ENCODE assay signal across 34 cellular contexts in genomic region chr4:10478621-10479020, GRCh38.
"Had no signal": no experiment of that assay in that cellular context is flagged by ENCODE, and none has a peak within 500 bp of the region (broad histone marks: within the 10 kb centered on the region; RNA-seq: fewer than 3 reads in every experiment).

No MANE protein-coding gene starts in this region.

- ATAC-seq: activated CD8-positive, alpha-beta memory T cell treated with anti-CD3 and anti-CD28 coated beads, Interleukin-2, amount 10 ng/mL, durations not matched to agents 7 days and 5 days; activated CD8-positive, alpha-beta T cell treated with anti-CD3 and anti-CD28 coated beads, Interleukin-2, amount 10 ng/mL, durations not matched to agents 7 days and 5 days; activated naive CD8-positive, alpha-beta T cell treated with anti-CD3 and anti-CD28 coated beads, Interleukin-2, amount 50 U/mL, for 24 hours had no signal

- H3K4me3 Mint-ChIP-seq: activated B cell treated with CpG ODN at 0.5 μM for 24 hours; activated CD4-positive, alpha-beta memory T cell treated with anti-CD3 and anti-CD28 coated beads for 36 hours; activated CD4-positive, alpha-beta T cell treated with anti-CD3 and anti-CD28 coated beads, Interleukin-2, amount 10 ng/mL, durations not matched to agents 24 days and 14 days; activated CD8-positive, alpha-beta memory T cell treated with anti-CD3 and anti-CD28 coated beads, Interleukin-2, amount 10 ng/mL, durations not matched to agents 7 days and 5 days; activated CD8-positive, alpha-beta T cell treated with anti-CD3 and anti-CD28 coated beads, Interleukin-2, amount 10 ng/mL, durations not matched to agents 7 days and 5 days; activated naive CD4-positive, alpha-beta T cell treated with anti-CD3 and anti-CD28 coated beads, Interleukin-2, amount 10 ng/mL, durations not matched to agents 7 days and 5 days; activated naive CD4-positive, alpha-beta T cell treated with anti-CD3 and anti-CD28 coated beads, Interleukin-2, amount 50 U/mL, for 24 hours; activated naive CD8-positive, alpha-beta T cell; activated naive CD8-positive, alpha-beta T cell treated with anti-CD3 and anti-CD28 coated beads, Interleukin-2, amount 10 ng/mL, durations not matched to agents 7 days and 5 days; activated naive CD8-positive, alpha-beta T cell treated with anti-CD3 and anti-CD28 coated beads, Interleukin-2, amount 50 U/mL, for 24 hours; activated T-cell treated with anti-CD3 and anti-CD28 coated beads, Interleukin-2, amount 50 U/mL, for 24 hours; T-helper 1 cell treated with Interleukin-12 subunit alpha and Interleukin-12 subunit beta and Interleukin-4 antibody, amounts not matched to agents 30 μg/mL and 1 μg/mL, for 36 hours; T-helper 2 cell treated with Interferon-gamma antibody and Interleukin-4, amounts not matched to agents 5 μg/mL and 100 μg/mL, for 36 hours had no signal

- H3K4me1 ChIP-seq: ascending aorta, breast epithelium had no signal

- H3K36me3 Mint-ChIP-seq: activated CD4-positive, alpha-beta memory T cell treated with anti-CD3 and anti-CD28 coated beads for 36 hours; activated CD8-positive, alpha-beta memory T cell treated with anti-CD3 and anti-CD28 coated beads, Interleukin-2, amount 10 ng/mL, durations not matched to agents 7 days and 5 days; activated naive CD4-positive, alpha-beta T cell treated with anti-CD3 and anti-CD28 coated beads, Interleukin-2, amount 10 ng/mL, durations not matched to agents 7 days and 5 days; activated naive CD4-positive, alpha-beta T cell treated with anti-CD3 and anti-CD28 coated beads, Interleukin-2, amount 50 U/mL, for 24 hours; activated naive CD8-positive, alpha-beta T cell; activated naive CD8-positive, alpha-beta T cell treated with anti-CD3 and anti-CD28 coated beads, Interleukin-2, amount 10 ng/mL, durations not matched to agents 7 days and 5 days had no signal

- H3K27ac Mint-ChIP-seq: activated B cell treated with CpG ODN at 0.5 μM for 24 hours; activated CD4-positive, alpha-beta memory T cell treated with anti-CD3 and anti-CD28 coated beads for 36 hours; activated CD4-positive, alpha-beta T cell treated with anti-CD3 and anti-CD28 coated beads, Interleukin-2, amount 10 ng/mL, durations not matched to agents 24 days and 14 days; activated CD8-positive, alpha-beta memory T cell treated with anti-CD3 and anti-CD28 coated beads, Interleukin-2, amount 10 ng/mL, durations not matched to agents 7 days and 5 days; activated CD8-positive, alpha-beta T cell treated with anti-CD3 and anti-CD28 coated beads, Interleukin-2, amount 10 ng/mL, durations not matched to agents 7 days and 5 days; activated naive CD4-positive, alpha-beta T cell treated with anti-CD3 and anti-CD28 coated beads, Interleukin-2, amount 10 ng/mL, durations not matched to agents 7 days and 5 days; activated naive CD4-positive, alpha-beta T cell treated with anti-CD3 and anti-CD28 coated beads, Interleukin-2, amount 50 U/mL, for 24 hours; activated naive CD8-positive, alpha-beta T cell; activated naive CD8-positive, alpha-beta T cell treated with anti-CD3 and anti-CD28 coated beads, Interleukin-2, amount 10 ng/mL, durations not matched to agents 7 days and 5 days; activated naive CD8-positive, alpha-beta T cell treated with anti-CD3 and anti-CD28 coated beads, Interleukin-2, amount 50 U/mL, for 24 hours; activated T-cell treated with anti-CD3 and anti-CD28 coated beads, Interleukin-2, amount 50 U/mL, for 24 hours; activated T-helper 2 cell treated with anti-CD3 and anti-CD28 coated beads, Interferon-gamma antibody, Interleukin-2, Interleukin-4, amounts not matched to agents 10 μg/mL and 5 μg/mL and 100 μg/mL, durations not matched to agents 14 hours and 24 hours and 36 hours; T-helper 1 cell treated with Interleukin-12 subunit alpha and Interleukin-12 subunit beta and Interleukin-4 antibody, amounts not matched to agents 30 μg/mL and 1 μg/mL, for 36 hours; T-helper 2 cell treated with Interferon-gamma antibody and Interleukin-4, amounts not matched to agents 5 μg/mL and 100 μg/mL, for 36 hours had no signal

- H3K27ac ChIP-seq: ascending aorta, brain microvascular endothelial cell, breast epithelium, WERI-Rb-1 had no signal

- H3K36me3 ChIP-seq: ascending aorta, brain microvascular endothelial cell, breast epithelium, WERI-Rb-1 had no signal

- H3K9me3 ChIP-seq: ascending aorta, breast epithelium had no signal

- H3K27me3 ChIP-seq: ascending aorta, brain microvascular endothelial cell, breast epithelium had no signal

- H3K27me3 Mint-ChIP-seq: activated naive CD8-positive, alpha-beta T cell; activated T-cell treated with anti-CD3 and anti-CD28 coated beads, Interleukin-2, amount 50 U/mL, for 24 hours had no signal

- DNase-seq: activated B cell treated with CpG ODN at 0.5 μM for 24 hours; activated CD4-positive, alpha-beta memory T cell treated with anti-CD3 and anti-CD28 coated beads for 36 hours; activated CD4-positive, alpha-beta T cell treated with anti-CD3 and anti-CD28 coated beads for 4 hours; activated CD4-positive, alpha-beta T cell treated with anti-CD3 and anti-CD28 coated beads, Interleukin-2, amount 10 ng/mL, durations not matched to agents 24 days and 14 days; activated CD4-positive, alpha-beta T cell treated with anti-CD3 and anti-CD28 coated beads, Interleukin-2, amount 50 U/mL, for 1 hour; activated CD4-positive, alpha-beta T cell treated with anti-CD3 and anti-CD28 coated beads, Interleukin-2, amount 50 U/mL, for 4 hours; activated CD4-positive, CD25-positive, alpha-beta regulatory T cell treated with anti-CD3 and anti-CD28 coated beads, Interleukin-2, amount 50 U/mL, for 72 hours; activated CD8-positive, alpha-beta memory T cell treated with anti-CD3 and anti-CD28 coated beads for 24 hours; activated CD8-positive, alpha-beta memory T cell treated with anti-CD3 and anti-CD28 coated beads, Interleukin-2, amount 10 ng/mL, durations not matched to agents 7 days and 5 days; activated CD8-positive, alpha-beta memory T cell treated with anti-CD3 and anti-CD28 coated beads, Interleukin-2, amount 50 U/mL, for 48 hours; activated CD8-positive, alpha-beta T cell treated with anti-CD3 and anti-CD28 coated beads, Interleukin-2, amount 10 ng/mL, durations not matched to agents 7 days and 5 days; activated effector memory CD4-positive, alpha-beta T cell treated with Interleukin-2 at 50 U/mL for 16 hours; activated gamma-delta T cell; activated naive CD4-positive, alpha-beta T cell treated with anti-CD3 and anti-CD28 coated beads, Interleukin-2, amount 10 ng/mL, durations not matched to agents 7 days and 5 days; activated naive CD4-positive, alpha-beta T cell treated with Interleukin-2 at 50 U/mL for 16 hours; activated naive CD8-positive, alpha-beta T cell treated with anti-CD3 and anti-CD28 coated beads, Interleukin-2, amount 10 ng/mL, durations not matched to agents 7 days and 5 days; activated naive CD8-positive, alpha-beta T cell treated with anti-CD3 and anti-CD28 coated beads, Interleukin-2, amount 50 U/mL, for 24 hours; activated T-cell treated with anti-CD3 and anti-CD28 coated beads, Interleukin-2, amount 50 U/mL, for 24 hours; activated T-cell treated with anti-CD3 and anti-CD28 coated beads, Interleukin-2, amount 50 U/mL, for 48 hours; amygdala; anterior cingulate cortex; brain microvascular endothelial cell; central memory CD4-positive, alpha-beta T cell; T-helper 1 cell; T-helper 2 cell; T-helper 9 cell; WERI-Rb-1 had no signal

- H3K9me3 Mint-ChIP-seq: activated B cell treated with CpG ODN at 0.5 μM for 24 hours; activated CD4-positive, alpha-beta memory T cell treated with anti-CD3 and anti-CD28 coated beads for 36 hours; activated CD4-positive, alpha-beta T cell treated with anti-CD3 and anti-CD28 coated beads, Interleukin-2, amount 10 ng/mL, durations not matched to agents 24 days and 14 days; activated naive CD4-positive, alpha-beta T cell treated with anti-CD3 and anti-CD28 coated beads, Interleukin-2, amount 10 ng/mL, durations not matched to agents 7 days and 5 days; activated naive CD4-positive, alpha-beta T cell treated with anti-CD3 and anti-CD28 coated beads, Interleukin-2, amount 50 U/mL, for 24 hours; activated naive CD8-positive, alpha-beta T cell treated with anti-CD3 and anti-CD28 coated beads, Interleukin-2, amount 10 ng/mL, durations not matched to agents 7 days and 5 days; activated naive CD8-positive, alpha-beta T cell treated with anti-CD3 and anti-CD28 coated beads, Interleukin-2, amount 50 U/mL, for 24 hours; activated T-cell treated with anti-CD3 and anti-CD28 coated beads, Interleukin-2, amount 50 U/mL, for 24 hours; activated T-helper 2 cell treated with anti-CD3 and anti-CD28 coated beads, Interferon-gamma antibody, Interleukin-2, Interleukin-4, amounts not matched to agents 10 μg/mL and 5 μg/mL and 100 μg/mL, durations not matched to agents 14 hours and 24 hours and 36 hours; T-helper 1 cell treated with Interleukin-12 subunit alpha and Interleukin-12 subunit beta and Interleukin-4 antibody, amounts not matched to agents 30 μg/mL and 1 μg/mL, for 36 hours; T-helper 2 cell treated with Interferon-gamma antibody and Interleukin-4, amounts not matched to agents 5 μg/mL and 100 μg/mL, for 36 hours had no signal

- H3K4me3 ChIP-seq: ascending aorta, breast epithelium had no signal

- H3K4me1 Mint-ChIP-seq: activated B cell treated with CpG ODN at 0.5 μM for 24 hours; activated CD4-positive, alpha-beta T cell treated with anti-CD3 and anti-CD28 coated beads, Interleukin-2, amount 10 ng/mL, durations not matched to agents 24 days and 14 days; activated CD8-positive, alpha-beta memory T cell treated with anti-CD3 and anti-CD28 coated beads, Interleukin-2, amount 10 ng/mL, durations not matched to agents 7 days and 5 days; activated naive CD4-positive, alpha-beta T cell treated with anti-CD3 and anti-CD28 coated beads, Interleukin-2, amount 10 ng/mL, durations not matched to agents 7 days and 5 days; activated naive CD4-positive, alpha-beta T cell treated with anti-CD3 and anti-CD28 coated beads, Interleukin-2, amount 50 U/mL, for 24 hours; activated naive CD8-positive, alpha-beta T cell treated with anti-CD3 and anti-CD28 coated beads, Interleukin-2, amount 10 ng/mL, durations not matched to agents 7 days and 5 days had no signal
